Comparison of ENCODE assay signal across 20 cellular contexts in genomic region chr11:69141742-69142141, GRCh38. TPM values are rescaled to one million over a fixed set of nuclear protein-coding genes. Genes with fewer than 3 reads are reported as not detected.
DNase-seq lines count a peak whose midpoint lies in the region; ATAC-seq and TF ChIP-seq lines count a peak whose summit lies in the region.
"Had no signal": no experiment of that assay in that cellular context is flagged by ENCODE, and none has a peak within 500 bp of the region (broad histone marks: within the 10 kb centered on the region; RNA-seq: fewer than 3 reads in every experiment).

No MANE protein-coding gene starts in this region.

- TF ChIP-seq CTCF in activated B cell treated with CpG ODN at 0.5 μM for 24 hours (IDR thresholded peaks at IDR 0.05): no peak

- intact Hi-C loops in activated B cell treated with CpG ODN at 0.5 μM for 24 hours (cut with micrococcal nuclease): no loop called here
- intact Hi-C loops in posterior vena cava (cut with DNase I): no loop called here

- DNase-seq in NCI-H2171 treated with DMSO at 0.1 percent for 48 hours (lab: John Stamatoyannopoulos, UW): peak; percentile 15
- no peak for DNase-seq in NCI-H2171 (lab: John Stamatoyannopoulos, UW)
- DNase-seq in MV-4-11 (lab: John Stamatoyannopoulos, UW): peak; percentile 35
- DNase-seq in activated B cell treated with CpG ODN at 0.5 μM for 24 hours: no peak
- peak; percentile 28 for DNase-seq in posterior vena cava (ENCODE audit: low spot score)
- no peak for DNase-seq in germinal center (ENCODE audit: low spot score)
- DNase-seq in cerebellar nuclear complex (lab: John Stamatoyannopoulos, UW): no peak
- no peak for DNase-seq in stimulated activated CD4-positive, alpha-beta T cell treated with anti-CD3 and anti-CD28 coated beads, Interleukin-2, amount 100 ng/mL, for 24 hours
- DNase-seq: 8988T; CD8-positive, alpha-beta T cell; DND-41; GF-D8; MG63; NCI-H1105; NCI-H1694; NCI-H2107; NCI-H345; NCI-H69 had no signal

- no peak overlapping the region for H3K4me3 Mint-ChIP-seq in activated B cell treated with CpG ODN at 0.5 μM for 24 hours
- H3K4me3 Mint-ChIP-seq: CD8-positive, alpha-beta T cell had no signal

- H3K27me3 Mint-ChIP-seq in activated B cell treated with CpG ODN at 0.5 μM for 24 hours: no peaks in the 10 kb centered on the region

- ATAC-seq in activated B cell treated with CpG ODN at 0.5 μM for 24 hours (ENCODE audit: low read depth): no peak
- ATAC-seq: CD8-positive, alpha-beta T cell; Panc1 had no signal

- H3K36me3 Mint-ChIP-seq in activated B cell treated with CpG ODN at 0.5 μM for 24 hours (ENCODE audit: low read depth): no peaks in the 10 kb centered on the region

- POLR2A ChIA-PET in activated B cell treated with CpG ODN at 0.5 μM for 24 hours (lab: Charles Lee): no interaction called here

- CTCF ChIA-PET in activated B cell treated with CpG ODN at 0.5 μM for 24 hours (lab: Charles Lee): no interaction called here

- H3K4me1 Mint-ChIP-seq in activated B cell treated with CpG ODN at 0.5 μM for 24 hours: peaks cover 7% of the 10 kb centered on the region

- H3K9me3 Mint-ChIP-seq in activated B cell treated with CpG ODN at 0.5 μM for 24 hours: peaks cover 24% of the 10 kb centered on the region

- H3K27ac Mint-ChIP-seq in activated B cell treated with CpG ODN at 0.5 μM for 24 hours: peak overlapping the region; percentile 10
- H3K27ac Mint-ChIP-seq: CD8-positive, alpha-beta T cell had no signal

RNA-seq across cellular contexts. Expression of gene SMIM38, which starts 14.0 kb away (rescaled TPM):
- 2.2 and 2.7 TPM in 2 replicates for total RNA-seq in activated B cell treated with CpG ODN at 0.5 μM for 24 hours
- total RNA-seq in posterior vena cava: 1 to 10 TPM in 1 of 2 donors, under 1 TPM in 1; 0.76 to 1.4 TPM
- total RNA-seq: CD8-positive, alpha-beta T cell; H4 had no signal

Comparison
In these comparisons a context has a peak if more than half of its experiments do, and no peak if none do; other contexts are left out.
1. DNase-seq: peak in NCI-H2171 treated with DMSO at 0.1 percent for 48 hours (single experiment), MV-4-11 (single experiment) and posterior vena cava (single experiment); none in NCI-H2171 (single experiment), activated B cell treated with CpG ODN at 0.5 μM for 24 hours (single experiment), germinal center (single experiment), cerebellar nuclear complex (0 of 2) and stimulated activated CD4-positive, alpha-beta T cell treated with anti-CD3 and anti-CD28 coated beads, Interleukin-2, amount 100 ng/mL, for 24 hours (0 of 2).